ENCODE assay signal across 2 cellular contexts in genomic region chr11:111718436-111719325, GRCh38.
A peak's percentile ranks its signal among the peaks of the same experiment; 100 is the strongest.
TF ChIP-seq lines count a peak whose summit lies in the region.

No MANE protein-coding gene starts in this region.

TF ChIP-seq in IMR-90, 13 proteins besides CTCF, POLR2A, EP300 and RAD21:
- TF ChIP-seq FOS (IDR thresholded peaks at IDR 0.05; ENCODE audit: low read depth, low read length): peak; percentile 30; the same call in 1 of the 2 replicates
- no peak for TF ChIP-seq SMC3 (IDR thresholded peaks at IDR 0.05; ENCODE audit: low read depth, low read length)
- no peak for TF ChIP-seq RFX5 (IDR thresholded peaks at IDR 0.05; ENCODE audit: low read depth, low read length)
- no peak for TF ChIP-seq BHLHE40 (IDR thresholded peaks at IDR 0.05; ENCODE audit: low read depth, low read length)
- no peak for TF ChIP-seq CEBPB (IDR thresholded peaks at IDR 0.05; ENCODE audit: low read depth, low read length)
- TF ChIP-seq MAZ (IDR thresholded peaks at IDR 0.05; ENCODE audit: borderline replicate concordance, low read depth, low read length): 0 out of 2 replicates have a peak, but pooled peaks have one; percentile 24
- TF ChIP-seq ELK1 (IDR thresholded peaks at IDR 0.05; ENCODE audit: borderline replicate concordance, low read depth, low read length): no peak

TF ChIP-seq in HepG2, 621 proteins besides CTCF, POLR2A, EP300 and RAD21:
- TF ChIP-seq FOSL2 (CRISPR knock-in tag; IDR thresholded peaks at IDR 0.05): peak; percentile 32; the same call in 1 of the 2 replicates
- TF ChIP-seq TCF7L2 (IDR thresholded peaks at IDR 0.05; ENCODE audit: low read depth, low read length): no peak
- no peak for TF ChIP-seq ZNF256 (CRISPR knock-in tag; conservative IDR thresholded peaks at IDR 0.05)
